ENCODE assay signal across 1 cellular context in genomic region chr1:25543425-25544242, GRCh38.
TF ChIP-seq lines count a peak whose summit lies in the region.

TSS of gene LDLRAP1 (plus strand) at chr1:25543606. CDS start at chr1:25543699, 93 bp downstream.

TF ChIP-seq in GM12878, 131 proteins besides CTCF, POLR2A, EP300 and RAD21 (continued from another document):
- TF ChIP-seq ZBTB11 (CRISPR knock-in tag; IDR thresholded peaks at IDR 0.05) (no peak), RELA (IDR thresholded peaks at IDR 0.05; ENCODE audit: borderline replicate concordance, partially characterized antibody) (no peak), YBX1 (IDR thresholded peaks at IDR 0.05) (no peak), RCOR1 (conservative IDR thresholded peaks at IDR 0.05; ENCODE audit: low read depth, low read length) (no peak), CHD4 (IDR thresholded peaks at IDR 0.05) (no peak), PML (IDR thresholded peaks at IDR 0.05; ENCODE audit: low read length) (no peak), ZBTB40 (IDR thresholded peaks at IDR 0.05; ENCODE audit: borderline replicate concordance) (no peak), TCF3 (IDR thresholded peaks at IDR 0.05; ENCODE audit: borderline replicate concordance, insufficient read depth, low read depth, low read length) (no peak), ELK1 (IDR thresholded peaks at IDR 0.05; ENCODE audit: low read depth, low read length) (no peak), NFIC (IDR thresholded peaks at IDR 0.05; ENCODE audit: low read depth, low read length) (no peak), MTA3 (IDR thresholded peaks at IDR 0.05; ENCODE audit: borderline replicate concordance, low read length) (no peak), SUPT20H (IDR thresholded peaks at IDR 0.05; ENCODE audit: borderline replicate concordance, control insufficient read depth, low read depth, low read length) (no peak)
